24 cellular contexts compared by ENCODE assay signal in the genomic region with DNA sequence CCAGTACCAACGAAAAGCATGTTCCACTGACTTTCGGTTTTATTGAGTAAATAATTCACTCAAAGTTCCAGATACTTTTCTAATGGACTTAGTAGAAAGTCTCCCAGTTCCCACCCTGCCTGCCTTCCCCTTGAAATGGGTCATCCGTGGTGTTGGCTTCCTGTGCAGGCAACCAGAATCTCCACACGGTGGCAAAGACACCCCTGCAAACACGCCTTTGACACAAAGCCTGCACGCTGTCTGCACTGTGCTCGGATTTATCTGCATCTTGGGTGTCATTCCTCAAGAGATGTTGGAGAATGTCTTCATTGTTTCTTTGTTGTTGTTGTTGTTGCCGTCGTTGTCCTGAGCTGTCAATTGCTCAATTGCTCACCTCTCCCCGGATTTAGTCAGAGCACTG.
DNase-seq lines count a peak whose midpoint lies in the region; ATAC-seq and TF ChIP-seq lines count a peak whose summit lies in the region.
"Had no signal": no experiment of that assay in that cellular context is flagged by ENCODE, and none has a peak within 500 bp of the region (broad histone marks: within the 10 kb centered on the region; RNA-seq: fewer than 3 reads in every experiment).

No MANE protein-coding gene starts in this region.

- no peak for ATAC-seq in GM21825 (IDR thresholded peaks at IDR 0.05; ENCODE audit: unreplicated experiment)
- ATAC-seq: A549, GM12878 had no signal

- no peak overlapping the region for H3K4me3 Mint-ChIP-seq in neural progenitor cell
- H3K4me3 Mint-ChIP-seq: CD4-positive, alpha-beta memory T cell; IgD-negative memory B cell had no signal

- no peaks in the 10 kb centered on the region for H3K9me3 Mint-ChIP-seq in neural progenitor cell

- no peaks in the 10 kb centered on the region for H3K4me1 ChIP-seq in neural progenitor cell
- H3K4me1 ChIP-seq: A549 had no signal

- H3K79me2 ChIP-seq in neural progenitor cell (ENCODE audit: low read depth): no peaks in the 10 kb centered on the region

- peak; percentile 5 for DNase-seq in Jurkat, Clone E6-1 (ENCODE audit: low read depth, low spot score)
- no peak for DNase-seq in WERI-Rb-1
- no peak for DNase-seq in neural progenitor cell (ENCODE audit: low spot score)
- no peak for DNase-seq in foreskin fibroblast
- no peak for DNase-seq in NCI-H510A treated with DMSO at 0.1 percent for 48 hours (lab: John Stamatoyannopoulos, UW)
- no peak for DNase-seq in MV-4-11 (lab: John Stamatoyannopoulos, UW)
- DNase-seq: AML-193; C1 segment of cervical spinal cord; CD4-positive, alpha-beta memory T cell; COR-L47; DMS53; GDM1; Karpas-422; NCI-H2029; NCI-H446 treated with DMSO at 0.1 percent for 48 hours; NCI-H69; OCI-M1; SIG-M5 had no signal

- TF ChIP-seq CTCF in WERI-Rb-1 (IDR thresholded peaks at IDR 0.05; ENCODE audit: low read depth, low read length): 0 out of 2 replicates have a peak, but pooled peaks have one; percentile 9
- no peak for TF ChIP-seq CTCF in neural progenitor cell (IDR thresholded peaks at IDR 0.05)
- TF ChIP-seq CTCF in foreskin fibroblast (IDR thresholded peaks at IDR 0.05; ENCODE audit: low read depth, low read length): no peak

- H4K20me1 ChIP-seq in neural progenitor cell (ENCODE audit: low read depth): no peaks in the 10 kb centered on the region

- H3K9ac ChIP-seq in neural progenitor cell: no peak overlapping the region

- H3F3A ChIP-seq in neural progenitor cell (ENCODE audit: low read depth): no peaks in the 10 kb centered on the region

- H2AFZ ChIP-seq in neural progenitor cell (replicated peaks): no peak overlapping the region

- no peaks in the 10 kb centered on the region for H3K36me3 Mint-ChIP-seq in neural progenitor cell
- H3K36me3 Mint-ChIP-seq: CD4-positive, alpha-beta memory T cell; IgD-negative memory B cell had no signal

- H3K4me2 ChIP-seq in neural progenitor cell: no peak overlapping the region
- H3K4me2 ChIP-seq: A549 had no signal

- H3K27me3 Mint-ChIP-seq in neural progenitor cell (ENCODE audit: insufficient read depth, low read depth): peaks cover 11% of the 10 kb centered on the region

- peak overlapping the region; percentile 19 for H3K27ac Mint-ChIP-seq in neural progenitor cell
- H3K27ac Mint-ChIP-seq: CD4-positive, alpha-beta memory T cell; IgD-negative memory B cell had no signal

- H3K9me3 ChIP-seq in WERI-Rb-1 (ENCODE audit: severe bottlenecking) (no peaks in the 10 kb centered on the region), neural progenitor cell (ENCODE audit: low read depth) (no peaks in the 10 kb centered on the region)
- H3K9me3 ChIP-seq: A549 had no signal

- H3K4me1 Mint-ChIP-seq in neural progenitor cell: no peaks in the 10 kb centered on the region
- H3K4me1 Mint-ChIP-seq: CD4-positive, alpha-beta memory T cell; IgD-negative memory B cell had no signal

- H3K4me3 ChIP-seq in Jurkat, Clone E6-1 (ENCODE audit: low read length): no peak overlapping the region
- H3K4me3 ChIP-seq in WERI-Rb-1 (ENCODE audit: low read depth, low read length) (no peak overlapping the region), neural progenitor cell (no peak overlapping the region), foreskin fibroblast (ENCODE audit: low read depth in 1 of 2, low read length in 2 of 2) (no peak overlapping the region)
- H3K4me3 ChIP-seq: A549, GM12878, SK-N-MC had no signal

- H3K36me3 ChIP-seq in WERI-Rb-1 (no peaks in the 10 kb centered on the region), neural progenitor cell (no peaks in the 10 kb centered on the region)

- H3K27ac ChIP-seq in WERI-Rb-1 (no peak overlapping the region), neural progenitor cell (no peak overlapping the region)
- H3K27ac ChIP-seq: A549, HL-60, SK-N-MC had no signal

- H3K27me3 ChIP-seq in WERI-Rb-1 (ENCODE audit: insufficient read depth, low read depth, severe bottlenecking) (peaks cover 61% of the 10 kb centered on the region), neural progenitor cell (no peaks in the 10 kb centered on the region)
